ENCODE assay signal across 26 cellular contexts in the genomic region with DNA sequence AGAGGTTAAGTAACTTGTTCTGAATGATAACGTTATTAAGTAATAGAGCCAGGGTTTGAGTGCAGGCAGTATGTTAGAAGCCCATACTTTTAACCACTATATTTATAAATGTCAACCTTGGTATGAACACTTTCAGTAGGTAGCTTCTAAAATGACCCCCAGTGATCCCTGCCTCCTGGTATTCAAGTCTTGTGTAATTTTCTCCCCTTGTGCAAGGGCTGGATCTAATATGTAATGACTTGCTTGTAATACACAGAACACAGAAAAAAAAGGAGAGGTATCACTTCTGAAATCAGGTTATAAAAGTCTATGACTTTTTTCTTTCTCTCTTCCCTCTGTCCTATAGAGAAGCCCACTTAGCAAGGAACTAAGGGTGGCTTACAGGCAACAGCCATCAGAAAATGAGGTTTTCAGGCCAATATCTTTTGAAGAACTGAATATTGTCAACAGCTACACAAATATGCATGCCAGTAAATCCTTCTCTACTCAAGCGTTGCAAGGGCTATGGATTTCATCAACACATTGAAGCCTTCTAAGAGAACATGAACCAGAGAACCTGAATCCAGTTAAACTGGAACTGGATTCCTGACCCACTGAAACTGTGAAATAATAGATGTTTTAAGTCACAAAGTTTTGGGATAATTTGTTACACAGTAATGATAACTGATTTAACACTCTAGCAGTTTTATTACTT.
DNase-seq lines count a peak whose midpoint lies in the region; ATAC-seq, FAIRE-seq and TF ChIP-seq lines count a peak whose summit lies in the region.
"Had no signal": no experiment of that assay in that cellular context is flagged by ENCODE, and none has a peak within 500 bp of the region (broad histone marks: within the 10 kb centered on the region; RNA-seq: fewer than 3 reads in every experiment).

No MANE protein-coding gene starts in this region.

- H3F3A ChIP-seq in smooth muscle cell (ENCODE audit: low read depth): no peaks in the 10 kb centered on the region

- H2AFZ ChIP-seq in smooth muscle cell (ENCODE audit: low read depth): peak overlapping the region; percentile 72

- H3K4me2 ChIP-seq in smooth muscle cell: no peak overlapping the region

- H3K4me3 Mint-ChIP-seq in naive thymus-derived CD4-positive, alpha-beta T cell: no peak overlapping the region
- H3K4me3 Mint-ChIP-seq: activated CD4-positive, alpha-beta memory T cell treated with anti-CD3 and anti-CD28 coated beads for 36 hours; CD4-positive, CD25-positive, alpha-beta regulatory T cell; mesothelial cell of epicardium; T-helper 2 cell treated with Interferon-gamma antibody and Interleukin-4, amounts not matched to agents 5 μg/mL and 100 μg/mL, for 36 hours had no signal

- no peak overlapping the region for H3K27ac Mint-ChIP-seq in naive thymus-derived CD4-positive, alpha-beta T cell
- H3K27ac Mint-ChIP-seq: activated CD4-positive, alpha-beta memory T cell treated with anti-CD3 and anti-CD28 coated beads for 36 hours; CD4-positive, CD25-positive, alpha-beta regulatory T cell; mesothelial cell of epicardium; T-helper 2 cell treated with Interferon-gamma antibody and Interleukin-4, amounts not matched to agents 5 μg/mL and 100 μg/mL, for 36 hours had no signal

- POLR2A ChIA-PET in naive thymus-derived CD4-positive, alpha-beta T cell (lab: Charles Lee): no interaction called here

- CTCF ChIA-PET in naive thymus-derived CD4-positive, alpha-beta T cell (lab: Charles Lee): no interaction called here

- H3K79me2 ChIP-seq in smooth muscle cell (ENCODE audit: low read depth): no peaks in the 10 kb centered on the region

- H3K36me3 Mint-ChIP-seq in naive thymus-derived CD4-positive, alpha-beta T cell: no peaks in the 10 kb centered on the region
- H3K36me3 Mint-ChIP-seq: activated CD4-positive, alpha-beta memory T cell treated with anti-CD3 and anti-CD28 coated beads for 36 hours; CD4-positive, CD25-positive, alpha-beta regulatory T cell; mesothelial cell of epicardium had no signal

- H3K4me1 ChIP-seq in smooth muscle cell (ENCODE audit: low read depth): no peaks in the 10 kb centered on the region
- H3K4me1 ChIP-seq in naive thymus-derived CD4-positive, alpha-beta T cell (ENCODE audit: control insufficient read depth in 2 of 2, insufficient read depth in 2 of 2, low read length in 2 of 2): no peaks in the 10 kb centered on the region
- no peaks in the 10 kb centered on the region for H3K4me1 ChIP-seq in foreskin keratinocyte
- H3K4me1 ChIP-seq: body of pancreas, Peyer's patch, right lobe of liver, tibial artery had no signal

- peaks cover 0 to 21% (median 4%) of the 10 kb centered on the region in 11 donors for H3K9me3 Mint-ChIP-seq in naive thymus-derived CD4-positive, alpha-beta T cell

- no peak overlapping the region for H3K4me3 ChIP-seq in smooth muscle cell
- no peak overlapping the region for H3K4me3 ChIP-seq in naive thymus-derived CD4-positive, alpha-beta T cell (ENCODE audit: low read length)
- H3K4me3 ChIP-seq: body of pancreas, Peyer's patch, right lobe of liver, tibial artery had no signal

- WGBS in smooth muscle cell (ENCODE audit: low lambda C conversion rate): 79% methylated on average over 2 of the region's 2 CpGs

- DNase-seq in H54 (ENCODE audit: insufficient read length, low spot score): no peak
- peak; percentile 98 for DNase-seq in amniotic epithelial cell (ENCODE audit: low read depth)
- DNase-seq in fibroblast of peridontal ligament (ENCODE audit: extremely low read depth): peak; percentile 37
- no peak for DNase-seq in smooth muscle cell (lab: John Stamatoyannopoulos, UW; ENCODE audit: unreplicated experiment)
- no peak for DNase-seq in naive thymus-derived CD4-positive, alpha-beta T cell
- DNase-seq in foreskin keratinocyte: no peak
- DNase-seq in DMS153 (lab: John Stamatoyannopoulos, UW): no peak
- DNase-seq: activated CD4-positive, alpha-beta memory T cell treated with anti-CD3 and anti-CD28 coated beads for 36 hours; activated CD4-positive, CD25-positive, alpha-beta regulatory T cell treated with anti-CD3 and anti-CD28 coated beads, Interleukin-2, amount 50 U/mL, for 72 hours; activated CD8-positive, alpha-beta memory T cell treated with anti-CD3 and anti-CD28 coated beads, Interleukin-2, amount 50 U/mL, for 4 hours; activated naive CD4-positive, alpha-beta T cell treated with Interleukin-2 at 50 U/mL for 16 hours; body of pancreas; CD4-positive, CD25-positive, alpha-beta regulatory T cell; islet precursor cell; NCI-H2081; NCI-H345; NCI-H774; Peyer's patch; posterior cingulate gyrus; right lobe of liver; SHP77 treated with DMSO at 0.1 percent for 48 hours; stimulated activated CD4-positive, alpha-beta T cell treated with anti-CD3 and anti-CD28 coated beads, Interleukin-4, amount 100 ng/mL, for 1 hour; tibial artery had no signal

- intact Hi-C loops in naive thymus-derived CD4-positive, alpha-beta T cell (cut with micrococcal nuclease): no loop called here

- no peaks in the 10 kb centered on the region for H3K27me3 ChIP-seq in smooth muscle cell (ENCODE audit: low read depth)
- H3K27me3 ChIP-seq in naive thymus-derived CD4-positive, alpha-beta T cell (ENCODE audit: control insufficient read depth in 2 of 2, insufficient read depth in 2 of 2, low read length in 2 of 2): no peaks in the 10 kb centered on the region
- no peaks in the 10 kb centered on the region for H3K27me3 ChIP-seq in foreskin keratinocyte
- H3K27me3 ChIP-seq: body of pancreas, Peyer's patch, right lobe of liver, tibial artery had no signal

- H3K9ac ChIP-seq in smooth muscle cell (ENCODE audit: low read depth): no peak overlapping the region

- ATAC-seq in naive thymus-derived CD4-positive, alpha-beta T cell: no peak
- ATAC-seq in foreskin keratinocyte: no peak
- ATAC-seq: body of pancreas, right lobe of liver had no signal

- no peaks in the 10 kb centered on the region for H3K27me3 Mint-ChIP-seq in naive thymus-derived CD4-positive, alpha-beta T cell
- H3K27me3 Mint-ChIP-seq: activated CD4-positive, alpha-beta memory T cell treated with anti-CD3 and anti-CD28 coated beads for 36 hours; CD4-positive, CD25-positive, alpha-beta regulatory T cell had no signal

- no peaks in the 10 kb centered on the region for H4K20me1 ChIP-seq in smooth muscle cell (ENCODE audit: low read depth)

- TF ChIP-seq CTCF in smooth muscle cell (IDR thresholded peaks at IDR 0.05; ENCODE audit: borderline replicate concordance, insufficient read depth, poor library complexity, severe bottlenecking): no peak
- TF ChIP-seq CTCF in foreskin keratinocyte (conservative IDR thresholded peaks at IDR 0.05): no peak

- no peaks in the 10 kb centered on the region for H3K36me3 ChIP-seq in smooth muscle cell (ENCODE audit: low read depth)
- no peaks in the 10 kb centered on the region for H3K36me3 ChIP-seq in naive thymus-derived CD4-positive, alpha-beta T cell (ENCODE audit: control insufficient read depth in 2 of 3, insufficient read depth in 3 of 3, low read length in 3 of 3)
- H3K36me3 ChIP-seq: Peyer's patch, right lobe of liver, tibial artery had no signal

- H3K4me1 Mint-ChIP-seq in naive thymus-derived CD4-positive, alpha-beta T cell: no peaks in the 10 kb centered on the region
- H3K4me1 Mint-ChIP-seq: mesothelial cell of epicardium had no signal

- TF ChIP-seq POLR2A in H54 (IDR thresholded peaks at IDR 0.05; ENCODE audit: low read depth, low read length): no peak

- H3K9me3 ChIP-seq in smooth muscle cell (replicated peaks; ENCODE audit: low read depth): no peaks in the 10 kb centered on the region
- no peaks in the 10 kb centered on the region for H3K9me3 ChIP-seq in naive thymus-derived CD4-positive, alpha-beta T cell (ENCODE audit: control insufficient read depth in 2 of 3, low read length in 3 of 3)
- H3K9me3 ChIP-seq: body of pancreas, Peyer's patch, right lobe of liver, tibial artery had no signal

- peak; percentile 74 for FAIRE-seq in H54 (lab: Jason Lieb, UNC)
- FAIRE-seq: H1 had no signal

- H3K27ac ChIP-seq in smooth muscle cell (ENCODE audit: low read depth) (no peak overlapping the region), foreskin keratinocyte (no peak overlapping the region)
- no peak overlapping the region for H3K27ac ChIP-seq in naive thymus-derived CD4-positive, alpha-beta T cell (ENCODE audit: low read depth, low read length)
- H3K27ac ChIP-seq: body of pancreas, Peyer's patch, right lobe of liver, tibial artery had no signal

Comparison
In these comparisons a context has a peak if more than half of its experiments do, and no peak if none do; other contexts are left out.
1. DNase-seq: peak in amniotic epithelial cell (single experiment) and fibroblast of peridontal ligament (single experiment); none in H54 (single experiment), smooth muscle cell (single experiment), naive thymus-derived CD4-positive, alpha-beta T cell (0 of 9), foreskin keratinocyte (0 of 2) and DMS153 (single experiment).